Comparison of ENCODE assay signal across 8 cellular contexts in genomic region chr20:32536861-32537656, GRCh38. TPM values are rescaled to one million over a fixed set of nuclear protein-coding genes. Genes with fewer than 3 reads are reported as not detected.
DNase-seq lines count a peak whose midpoint lies in the region; ATAC-seq and TF ChIP-seq lines count a peak whose summit lies in the region.

No MANE protein-coding gene starts in this region.

- peak overlapping the region; percentile 99 for H3K27ac Mint-ChIP-seq in T-helper 17 cell
- peak overlapping the region; percentile 90 for H3K27ac Mint-ChIP-seq in stimulated activated naive CD8-positive, alpha-beta T cell treated with anti-CD3 and anti-CD28 coated beads, Interleukin-15, Interleukin-2, amounts not matched to agents 100 ng/mL and 50 ng/mL, for 24 hours

- no peaks in the 10 kb centered on the region for H3K9me2 ChIP-seq in MM.1S (replicated peaks; ENCODE audit: insufficient read depth, low read length)

- peaks cover 65% of the 10 kb centered on the region for H3K4me1 Mint-ChIP-seq in T-helper 17 cell
- H3K4me1 Mint-ChIP-seq in stimulated activated naive CD8-positive, alpha-beta T cell treated with anti-CD3 and anti-CD28 coated beads, Interleukin-15, Interleukin-2, amounts not matched to agents 100 ng/mL and 50 ng/mL, for 24 hours (ENCODE audit: low read depth): peaks cover 85% of the 10 kb centered on the region

- no peaks in the 10 kb centered on the region for H4K20me1 ChIP-seq in MM.1S (ENCODE audit: insufficient read depth, low read length)

- H3K79me2 ChIP-seq in MM.1S (ENCODE audit: low read length): no peaks in the 10 kb centered on the region

- H3K9ac ChIP-seq in MM.1S (ENCODE audit: low read length): peak overlapping the region; percentile 63

- peak overlapping the region; percentile 82 for H3K4me2 ChIP-seq in MM.1S (ENCODE audit: low read depth, low read length)

- H3K27ac ChIP-seq in MM.1S (ENCODE audit: low read length) (peak overlapping the region; percentile 63; the same call in 1 of the 2 replicates), body of pancreas (peak overlapping the region in 2 of 4 donors; percentile 70), left lung (no peak overlapping the region)

- H3K4me3 Mint-ChIP-seq in T-helper 17 cell: peak overlapping the region; percentile 97
- H3K4me3 Mint-ChIP-seq in stimulated activated naive CD8-positive, alpha-beta T cell treated with anti-CD3 and anti-CD28 coated beads, Interleukin-15, Interleukin-2, amounts not matched to agents 100 ng/mL and 50 ng/mL, for 24 hours: peak overlapping the region; percentile 84

- TF ChIP-seq POLR2A in body of pancreas (IDR thresholded peaks at IDR 0.05): no peak

- H3K27me3 ChIP-seq in MM.1S (replicated peaks; ENCODE audit: insufficient read depth, low read length) (no peaks in the 10 kb centered on the region), body of pancreas (no peaks in the 10 kb centered on the region), left lung (peaks cover 0 to 19% of the 10 kb centered on the region in 2 donors)

- intact Hi-C loops in body of pancreas (cut with DNase I): no loop called here
- intact Hi-C loops in left lung (cut with DNase I): no loop called here

- H3K36me3 Mint-ChIP-seq in T-helper 17 cell (ENCODE audit: low read depth): peaks cover 5% of the 10 kb centered on the region
- H3K36me3 Mint-ChIP-seq in stimulated activated naive CD8-positive, alpha-beta T cell treated with anti-CD3 and anti-CD28 coated beads, Interleukin-15, Interleukin-2, amounts not matched to agents 100 ng/mL and 50 ng/mL, for 24 hours (ENCODE audit: low read depth): no peaks in the 10 kb centered on the region

- peak; percentile 13 for ATAC-seq in T-helper 17 cell
- ATAC-seq in body of pancreas: peak; percentile 77
- peak; percentile 74 for ATAC-seq in left lung
- ATAC-seq in GM19395 (IDR thresholded peaks at IDR 0.05; ENCODE audit: unreplicated experiment): no peak

- DNase-seq in GM20000 (ENCODE audit: low spot score) (peak; percentile 52), MM.1S (peak; percentile 82), T-helper 17 cell (peak; percentile 47 to 70 (median 66)), body of pancreas (peak; percentile 73 to 88 (median 84)), left lung (peak; percentile 52 to 84), hepatic stellate cell (ENCODE audit: low spot score) (no peak)

- H3K9me3 Mint-ChIP-seq in stimulated activated naive CD8-positive, alpha-beta T cell treated with anti-CD3 and anti-CD28 coated beads, Interleukin-15, Interleukin-2, amounts not matched to agents 100 ng/mL and 50 ng/mL, for 24 hours: no peaks in the 10 kb centered on the region

- H3K4me1 ChIP-seq in MM.1S (ENCODE audit: low read length) (peaks cover 26% of the 10 kb centered on the region), body of pancreas (peaks cover 6% of the 10 kb centered on the region), left lung (peaks cover 15 to 50% of the 10 kb centered on the region in 2 donors)

- WGBS in body of pancreas, 2 donors: 3 to 14% methylated on average over 14 to 47 of the region's 61 CpGs

- peaks cover 19% of the 10 kb centered on the region for H3F3A ChIP-seq in MM.1S (ENCODE audit: insufficient read depth, low read length)

- H3K36me3 ChIP-seq in MM.1S (replicated peaks; ENCODE audit: insufficient read depth, low read length) (no peaks in the 10 kb centered on the region), body of pancreas (replicated peaks in 1 of 2; ENCODE audit: insufficient read depth in 1 of 2, low read depth in 2 of 2) (no peaks in the 10 kb centered on the region), left lung (no peaks in the 10 kb centered on the region)

- H3K27me3 Mint-ChIP-seq in T-helper 17 cell: no peaks in the 10 kb centered on the region
- no peaks in the 10 kb centered on the region for H3K27me3 Mint-ChIP-seq in stimulated activated naive CD8-positive, alpha-beta T cell treated with anti-CD3 and anti-CD28 coated beads, Interleukin-15, Interleukin-2, amounts not matched to agents 100 ng/mL and 50 ng/mL, for 24 hours

- H3K9me3 ChIP-seq in MM.1S (replicated peaks; ENCODE audit: insufficient read depth, low read length) (no peaks in the 10 kb centered on the region), T-helper 17 cell (ENCODE audit: control insufficient read depth, low read length, poor library complexity, severe bottlenecking) (no peaks in the 10 kb centered on the region), body of pancreas (no peaks in the 10 kb centered on the region), left lung (no peaks in the 10 kb centered on the region)

- H2AFZ ChIP-seq in MM.1S (ENCODE audit: low read length): peak overlapping the region; percentile 77

- TF ChIP-seq CTCF in GM20000 (IDR thresholded peaks at IDR 0.05; ENCODE audit: extremely low read depth, missing control alignments) (no peak), MM.1S (IDR thresholded peaks at IDR 0.05; ENCODE audit: low read length) (no peak), body of pancreas (IDR thresholded peaks at IDR 0.05) (no peak), left lung (IDR thresholded peaks at IDR 0.05) (no peak)

- H3K4me3 ChIP-seq in MM.1S (ENCODE audit: low read length) (peak overlapping the region; percentile 73), body of pancreas (peak overlapping the region; percentile 21 to 56), left lung (peak overlapping the region; percentile 33 to 47)

RNA-seq across cellular contexts. Expression of gene NOL4L, which starts 48.1 kb away (rescaled TPM):
- total RNA-seq in T-helper 17 cell (10 to 100 TPM; 60.9 to 62.9 TPM), body of pancreas (10 to 100 TPM; 15.0 to 36.9 TPM), left lung (10 to 100 TPM; 16.7 to 19.2 TPM)
